Comparison of ENCODE assay signal across 15 cellular contexts in genomic region chr7:22168129-22168634, GRCh38.
DNase-seq lines count a peak whose midpoint lies in the region; ATAC-seq, FAIRE-seq and TF ChIP-seq lines count a peak whose summit lies in the region.
"Had no signal": no experiment of that assay in that cellular context is flagged by ENCODE, and none has a peak within 500 bp of the region (broad histone marks: within the 10 kb centered on the region; RNA-seq: fewer than 3 reads in every experiment).

No MANE protein-coding gene starts in this region.

- H3K36me3 ChIP-seq in DND-41 (ENCODE audit: insufficient read depth, low read length), result peaks cover 36% of the 10 kb centered on the region; the same call in 1 of the 2 replicates
- H3K36me3 ChIP-seq in mucosa of descending colon (ENCODE audit: low read depth), result no peaks in the 10 kb centered on the region
- no peaks in the 10 kb centered on the region for H3K36me3 ChIP-seq in osteoblast (ENCODE audit: insufficient read depth, low read length)

- no peak overlapping the region for H2AFZ ChIP-seq in DND-41 (ENCODE audit: low read depth, low read length)
- H2AFZ ChIP-seq in osteoblast (ENCODE audit: low read length), result no peak overlapping the region
- H2AFZ ChIP-seq: GM23338 had no signal

- FAIRE-seq in GM12892 (lab: Jason Lieb, UNC), result peak; percentile 44

- ATAC-seq in DND-41 (ENCODE audit: insufficient read depth, low read depth) (no peak), mucosa of descending colon (peak; percentile 26)
- ATAC-seq in stimulated activated naive CD8-positive, alpha-beta T cell treated with anti-CD3 and anti-CD28 coated beads, Interleukin-15, amount 100 ng/mL, for 72 hours, result no peak
- ATAC-seq: GM23338, HCT116 had no signal

- H3K4me1 ChIP-seq in DND-41 (ENCODE audit: insufficient read depth, low read length) (peaks cover 8% of the 10 kb centered on the region), mucosa of descending colon (ENCODE audit: low read depth) (no peaks in the 10 kb centered on the region), osteoblast (ENCODE audit: insufficient read depth, low read length) (no peaks in the 10 kb centered on the region)

- DNase-seq in DND-41 (no peak), GM12892 (ENCODE audit: insufficient read length) (no peak), mucosa of descending colon (no peak), osteoblast (ENCODE audit: insufficient read length, low spot score, missing footprints) (no peak), T1000 (lab: John Stamatoyannopoulos, UW) (no peak)
- no peak for DNase-seq in stimulated activated naive CD8-positive, alpha-beta T cell treated with anti-CD3 and anti-CD28 coated beads, Interleukin-15, amount 100 ng/mL, for 72 hours
- DNase-seq: C1 segment of cervical spinal cord; Calu3; CD4-positive, alpha-beta memory T cell; COR-L47; DMS53; DMS79 treated with DMSO at 0.1 percent for 48 hours; H9 had no signal

- TF ChIP-seq POLR2A in GM12892 (IDR thresholded peaks at IDR 0.05; ENCODE audit: low read depth, low read length), result no peak

- H3K27me3 ChIP-seq in DND-41 (ENCODE audit: insufficient read depth, low read length, poor library complexity) (no peaks in the 10 kb centered on the region), osteoblast (ENCODE audit: insufficient read depth, low read length) (no peaks in the 10 kb centered on the region)

- H3K4me3 ChIP-seq in DND-41 (ENCODE audit: low read depth in 1 of 2, low read length in 2 of 2) (no peak overlapping the region), mucosa of descending colon (no peak overlapping the region), osteoblast (ENCODE audit: insufficient read depth, low read length) (no peak overlapping the region)
- H3K4me3 ChIP-seq: GM23338 had no signal

- H3K79me2 ChIP-seq in DND-41 (ENCODE audit: insufficient read depth, low read length) (no peaks in the 10 kb centered on the region; the same call in 1 of the 2 replicates), osteoblast (ENCODE audit: insufficient read depth, low read length) (no peaks in the 10 kb centered on the region)

- H3K4me2 ChIP-seq in DND-41 (ENCODE audit: insufficient read depth, low read length), result no peak overlapping the region
- no peak overlapping the region for H3K4me2 ChIP-seq in osteoblast (ENCODE audit: insufficient read depth, low read length)
- H3K4me2 ChIP-seq: GM23338 had no signal

- no peaks in the 10 kb centered on the region for H3K4me1 Mint-ChIP-seq in stimulated activated naive CD8-positive, alpha-beta T cell treated with anti-CD3 and anti-CD28 coated beads, Interleukin-15, amount 100 ng/mL, for 72 hours
- H3K4me1 Mint-ChIP-seq: CD4-positive, alpha-beta memory T cell; GM23338; H9 had no signal

- no peak overlapping the region for H3K9ac ChIP-seq in DND-41 (ENCODE audit: low read depth, low read length)

- H4K20me1 ChIP-seq in DND-41 (ENCODE audit: insufficient read depth, low read length) (no peaks in the 10 kb centered on the region), osteoblast (ENCODE audit: insufficient read depth, low read length) (no peaks in the 10 kb centered on the region)

- intact Hi-C loops in mucosa of descending colon (cut with DNase I, micrococcal nuclease), result no loop called here

- H3K27ac Mint-ChIP-seq in stimulated activated naive CD8-positive, alpha-beta T cell treated with anti-CD3 and anti-CD28 coated beads, Interleukin-15, amount 100 ng/mL, for 72 hours, result no peak overlapping the region
- H3K27ac Mint-ChIP-seq: CD4-positive, alpha-beta memory T cell; GM23338 had no signal

- no peaks in the 10 kb centered on the region for H3K9me3 Mint-ChIP-seq in stimulated activated naive CD8-positive, alpha-beta T cell treated with anti-CD3 and anti-CD28 coated beads, Interleukin-15, amount 100 ng/mL, for 72 hours
- H3K9me3 Mint-ChIP-seq: CD4-positive, alpha-beta memory T cell; GM23338; H9 had no signal

- H3K9me3 ChIP-seq in DND-41 (ENCODE audit: insufficient read depth, low read length, severe bottlenecking) (no peaks in the 10 kb centered on the region), mucosa of descending colon (no peaks in the 10 kb centered on the region), osteoblast (ENCODE audit: low read depth, low read length) (no peaks in the 10 kb centered on the region)

- peak overlapping the region; percentile 24; the same call in 1 of the 2 replicates for H3K27ac ChIP-seq in DND-41 (ENCODE audit: low read length)
- no peak overlapping the region for H3K27ac ChIP-seq in osteoblast (ENCODE audit: low read depth, low read length)

- TF ChIP-seq CTCF in DND-41 (IDR thresholded peaks at IDR 0.05; ENCODE audit: borderline replicate concordance, extremely low read depth, low read length, poor library complexity, severe bottlenecking) (no peak), mucosa of descending colon (IDR thresholded peaks at IDR 0.05) (no peak), osteoblast (IDR thresholded peaks at IDR 0.05; ENCODE audit: extremely low read depth, low read depth, low read length) (no peak)

- no peaks in the 10 kb centered on the region for H3K27me3 Mint-ChIP-seq in stimulated activated naive CD8-positive, alpha-beta T cell treated with anti-CD3 and anti-CD28 coated beads, Interleukin-15, amount 100 ng/mL, for 72 hours
- H3K27me3 Mint-ChIP-seq: CD4-positive, alpha-beta memory T cell had no signal

- H3K4me3 Mint-ChIP-seq in stimulated activated naive CD8-positive, alpha-beta T cell treated with anti-CD3 and anti-CD28 coated beads, Interleukin-15, amount 100 ng/mL, for 72 hours, result no peak overlapping the region
- H3K4me3 Mint-ChIP-seq: CD4-positive, alpha-beta memory T cell; GM23338; H9 had no signal
